35 cellular contexts compared by ENCODE assay signal in the genomic region with DNA sequence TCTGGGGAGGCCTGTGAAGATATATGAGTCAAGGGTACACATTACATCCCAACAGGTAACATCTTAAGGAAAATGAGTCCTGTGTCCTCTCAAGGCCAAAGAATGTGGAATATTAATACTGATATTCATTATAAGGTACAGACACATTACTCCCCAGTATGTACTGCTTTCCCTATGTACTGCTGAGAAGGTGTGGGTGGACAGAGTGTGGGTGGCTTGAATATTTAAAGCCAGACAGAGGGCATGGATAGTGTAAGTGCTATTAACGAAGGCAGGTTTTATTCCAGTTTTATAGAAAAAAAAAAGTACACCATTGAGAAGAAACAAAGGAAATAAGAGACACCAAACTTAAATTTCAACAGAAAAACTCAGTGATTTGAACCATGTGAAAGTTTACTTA.
"Had no signal": no experiment of that assay in that cellular context is flagged by ENCODE, and none has a peak within 500 bp of the region (broad histone marks: within the 10 kb centered on the region; RNA-seq: fewer than 3 reads in every experiment).

No MANE protein-coding gene starts in this region.

- H3K27ac ChIP-seq: KMS-11 had no signal

- H3K36me3 ChIP-seq: MG63 had no signal

- H3K27me3 ChIP-seq: MG63 had no signal

- H3K9me3 ChIP-seq: MG63 had no signal

- H3K4me3 ChIP-seq: MG63 had no signal

- DNase-seq: Karpas-422, Kasumi-1, MG63, MM.1S, MV-4-11, NCI-H1048, NCI-H1092, NCI-H1092 treated with DMSO at 0.1 percent for 48 hours, NCI-H1105, NCI-H1105 treated with DMSO at 0.1 percent for 48 hours, NCI-H1417, NCI-H1417 treated with DMSO at 0.1 percent for 48 hours, NCI-H1436, NCI-H1436 treated with DMSO at 0.1 percent for 48 hours, NCI-H146, NCI-H1694, NCI-H1694 treated with DMSO at 0.1 percent for 48 hours, NCI-H187, NCI-H187 treated with DMSO at 0.1 percent for 48 hours, NCI-H1930, NCI-H2029, NCI-H2029 treated with DMSO at 0.1 percent for 48 hours, NCI-H2081, NCI-H2081 treated with DMSO at 0.1 percent for 48 hours, NCI-H2107, NCI-H2171, NCI-H2171 treated with DMSO at 0.1 percent for 48 hours, NCI-H2227 treated with DMSO at 0.1 percent for 48 hours, NCI-H226, NCI-H345, NCI-H446, NCI-H446 treated with DMSO at 0.1 percent for 48 hours, NCI-H510A, NCI-H510A treated with DMSO at 0.1 percent for 48 hours had no signal
